1 cellular context compared by ENCODE assay signal in genomic region chr1:94643776-94644175, GRCh38.
TF ChIP-seq lines count a peak whose summit lies in the region.

No MANE protein-coding gene starts in this region.

TF ChIP-seq in GM23338, 12 proteins besides CTCF, POLR2A, EP300 and RAD21 (continued from another document):
- TF ChIP-seq REST (IDR thresholded peaks at IDR 0.05; ENCODE audit: unreplicated experiment) (no peak), ZNF462 (CRISPR knock-in tag; IDR thresholded peaks at IDR 0.05) (no peak), ZNF114 (CRISPR knock-in tag; IDR thresholded peaks at IDR 0.05) (no peak), EZH2phosphoT487 (IDR thresholded peaks at IDR 0.05; ENCODE audit: unreplicated experiment) (no peak), POLR2AphosphoS5 (IDR thresholded peaks at IDR 0.05; ENCODE audit: low read depth) (no peak), EZH2 (IDR thresholded peaks at IDR 0.05; ENCODE audit: low read depth, unreplicated experiment) (no peak)
TF ChIP-seq in GM23338: peak in this region for 0.
